15 cellular contexts compared by ENCODE assay signal in genomic region chr9:114034176-114034575, GRCh38. TPM values are rescaled to one million over a fixed set of nuclear protein-coding genes. Genes with fewer than 3 reads are reported as not detected.
A peak's percentile ranks its signal among the peaks of the same experiment; 100 is the strongest.
DNase-seq lines count a peak whose midpoint lies in the region; ATAC-seq and TF ChIP-seq lines count a peak whose summit lies in the region.
"Had no signal": no experiment of that assay in that cellular context is flagged by ENCODE, and none has a peak within 500 bp of the region (broad histone marks: within the 10 kb centered on the region; RNA-seq: fewer than 3 reads in every experiment).

No MANE protein-coding gene starts in this region.

- ATAC-seq in left lobe of liver (no peak), gastroesophageal sphincter (no peak)
- ATAC-seq: Right ventricle myocardium inferior had no signal

- DNase-seq in D341Med (ENCODE audit: low spot score), result peak; percentile 6
- peak; percentile 19 for DNase-seq in H7
- peak; percentile 38 for DNase-seq in left lobe of liver (ENCODE audit: low spot score)
- peak; percentile 64 for DNase-seq in spleen
- no peak for DNase-seq in MV-4-11 (lab: John Stamatoyannopoulos, UW)
- DNase-seq in activated T-cell treated with anti-CD3 and anti-CD28 coated beads for 4 hours, result no peak
- DNase-seq: DMS53, Kasumi-1, NCI-H1930, NCI-H2171 treated with DMSO at 0.1 percent for 48 hours, NCI-H510A, NCI-H82 had no signal

- H3K27ac ChIP-seq in spleen, result no peak overlapping the region
- H3K27ac ChIP-seq in gastroesophageal sphincter, result no peak overlapping the region

- intact Hi-C loops in spleen (cut with DNase I; ENCODE audit: low total_unique reads), result no loop called here

- no peaks in the 10 kb centered on the region for H3K27me3 ChIP-seq in H7 (ENCODE audit: control insufficient read depth, insufficient read depth, low read length)
- H3K27me3 ChIP-seq in spleen (replicated peaks in 1 of 7), result no peaks in the 10 kb centered on the region
- H3K27me3 ChIP-seq in gastroesophageal sphincter, result no peaks in the 10 kb centered on the region

- no peak for TF ChIP-seq CTCF in spleen (IDR thresholded peaks at IDR 0.05 in 8 of 11, conservative IDR thresholded peaks at IDR 0.05 in 3 of 11)
- no peak for TF ChIP-seq CTCF in gastroesophageal sphincter (IDR thresholded peaks at IDR 0.05)

- peaks cover 0 to 8% (median 0%) of the 10 kb centered on the region in 6 donors for H3K4me1 ChIP-seq in spleen
- no peaks in the 10 kb centered on the region for H3K4me1 ChIP-seq in gastroesophageal sphincter

- no peak for TF ChIP-seq POLR2A in spleen (IDR thresholded peaks at IDR 0.05)
- TF ChIP-seq POLR2A in gastroesophageal sphincter (IDR thresholded peaks at IDR 0.05), result no peak

- no peak for TF ChIP-seq EP300 in gastroesophageal sphincter (IDR thresholded peaks at IDR 0.05)

- peaks cover 2% of the 10 kb centered on the region for H3K36me3 ChIP-seq in H7 (replicated peaks; ENCODE audit: control insufficient read depth, insufficient read depth, low read length)
- peaks cover 0 to 82% (median 28%) of the 10 kb centered on the region in 6 donors for H3K36me3 ChIP-seq in spleen
- H3K36me3 ChIP-seq in gastroesophageal sphincter, result peaks cover 0 to 88% of the 10 kb centered on the region in 2 donors

- H3K4me3 ChIP-seq in H7 (ENCODE audit: insufficient read depth, low read depth, low read length), result no peak overlapping the region
- H3K4me3 ChIP-seq in spleen, result no peak overlapping the region
- H3K4me3 ChIP-seq in gastroesophageal sphincter, result no peak overlapping the region
- H3K4me3 ChIP-seq: HAP-1 had no signal

- WGBS in spleen, 5 donors, result 94 to 99% (median 96%) methylated on average over 10 of the region's 10 CpGs
- WGBS in gastroesophageal sphincter (ENCODE audit: low coverage in 1 of 2), 2 donors, result 87% methylated on average over 3 of the region's 10 CpGs; no CpG with 5 or more reads in 1 of the 2 donors

- peaks cover 0 to 4% (median 0%) of the 10 kb centered on the region in 8 donors for H3K9me3 ChIP-seq in spleen
- peaks cover 0 to 11% (median 0%) of the 10 kb centered on the region in 3 donors for H3K9me3 ChIP-seq in gastroesophageal sphincter
- H3K9me3 ChIP-seq: HAP-1 had no signal

RNA-seq across cellular contexts. Expression of gene AMBP, which starts 43.9 kb away (rescaled TPM):
- 1.6 and 1.7 TPM in 2 replicates for total RNA-seq in H7 (2014; rRNA removed; shearing (Covaris generic))
- 6,364 TPM for total RNA-seq in left lobe of liver
- 1 to 10 TPM in 1 of 7 donors, not detected in 6; 1.6 TPM for total RNA-seq in spleen
- under 1 TPM in 2 of 3 donors, not detected in 1; 0.09 to 0.12 TPM for polyA plus RNA-seq in spleen
- not detected for total RNA-seq in gastroesophageal sphincter
- total RNA-seq: Right ventricle myocardium inferior had no signal

Comparison
In these comparisons a context has a peak if more than half of its experiments do, and no peak if none do; other contexts are left out.
1. DNase-seq: peak in D341Med (single experiment), H7 (single experiment), left lobe of liver (single experiment) and spleen (single experiment); none in MV-4-11 (single experiment) and activated T-cell treated with anti-CD3 and anti-CD28 coated beads for 4 hours (single experiment).
2. RNA of gene AMBP, which starts 43.9 kb away (total RNA-seq): 6,364 TPM in left lobe of liver (single experiment); 1.6 to 1.7 TPM in H7, 1.6 TPM in spleen and not detected in gastroesophageal sphincter; every median in the first group is over 1,000 times any median in the second.